23 cellular contexts compared by ENCODE assay signal in genomic region chr1:214101828-214102227, GRCh38.
DNase-seq lines count a peak whose midpoint lies in the region; ATAC-seq, FAIRE-seq and TF ChIP-seq lines count a peak whose summit lies in the region.
"Had no signal": no experiment of that assay in that cellular context is flagged by ENCODE, and none has a peak within 500 bp of the region (broad histone marks: within the 10 kb centered on the region; RNA-seq: fewer than 3 reads in every experiment).

No MANE protein-coding gene starts in this region.

- no peak for TF ChIP-seq CTCF in HepG2 (CRISPR knock-in tag; IDR thresholded peaks at IDR 0.05)
- no peak for TF ChIP-seq CTCF in right lobe of liver (IDR thresholded peaks at IDR 0.05)
- TF ChIP-seq CTCF in adrenal gland (IDR thresholded peaks at IDR 0.05), result no peak
- TF ChIP-seq CTCF in OCI-LY7 (conservative IDR thresholded peaks at IDR 0.05; ENCODE audit: low read length), result no peak

- no peak for TF ChIP-seq RAD21 in HepG2 (CRISPR knock-in tag; IDR thresholded peaks at IDR 0.05)

- H3K9me2 ChIP-seq in OCI-LY7 (ENCODE audit: insufficient read depth, low read length), result no peaks in the 10 kb centered on the region

- no peak overlapping the region for H3K4me3 ChIP-seq in HepG2 (replicated peaks in 1 of 3; ENCODE audit: insufficient read depth in 1 of 3, low read depth in 2 of 3, low read length in 3 of 3)
- no peak overlapping the region for H3K4me3 ChIP-seq in right lobe of liver
- H3K4me3 ChIP-seq in adrenal gland, result no peak overlapping the region
- H3K4me3 ChIP-seq in mesenchymal stem cell (ENCODE audit: insufficient read depth in 1 of 2, low read depth in 1 of 2, low read length in 2 of 2), result no peak overlapping the region
- no peak overlapping the region for H3K4me3 ChIP-seq in OCI-LY7 (ENCODE audit: low read depth, low read length, poor library complexity, severe bottlenecking)
- H3K4me3 ChIP-seq: BLaER1, GM12878, GM23248 had no signal

- intact Hi-C loops in HepG2 (cut with micrococcal nuclease; ENCODE audit: unreplicated experiment) (loop anchor here (5.0 kb wide), 1 partner anchor 50 kb away; no protein-coding TSS in a partner anchor), right lobe of liver (cut with DNase I) (no loop called here), adrenal gland (cut with DNase I) (no loop called here), OCI-LY7 (cut with micrococcal nuclease; ENCODE audit: unreplicated experiment) (no loop called here)

- CTCF ChIA-PET in HepG2 (lab: Yijun Ruan, JAX; ENCODE audit: low intra/inter-chr PET ratio, low total read pairs), result no interaction called here
- CTCF ChIA-PET in OCI-LY7 (lab: Charles Lee; ENCODE audit: unreplicated experiment), result no interaction called here

- peaks cover 13% of the 10 kb centered on the region for H3K9me3 ChIP-seq in HepG2 (ENCODE audit: low read length)
- no peaks in the 10 kb centered on the region for H3K9me3 ChIP-seq in right lobe of liver
- H3K9me3 ChIP-seq in adrenal gland (replicated peaks in 1 of 3), result no peaks in the 10 kb centered on the region
- H3K9me3 ChIP-seq in mesenchymal stem cell (ENCODE audit: control insufficient read depth, low read length), result peaks cover 10% of the 10 kb centered on the region
- H3K9me3 ChIP-seq in OCI-LY7 (ENCODE audit: low read length), result no peaks in the 10 kb centered on the region

- BruUV-seq in HepG2 (replicated peaks; lab: Mats Ljungman, UMichigan) (no TSS peak), OCI-LY7 (replicated peaks; lab: Mats Ljungman, UMichigan) (no TSS peak)

- no peak overlapping the region for H2BK12ac ChIP-seq in mesenchymal stem cell (ENCODE audit: low read length in 2 of 2)

- H3K27ac ChIP-seq in HepG2 (ENCODE audit: extremely low read length, insufficient read depth, low read length) (no peak overlapping the region), right lobe of liver (no peak overlapping the region), adrenal gland (peak overlapping the region in 3 of 5 donors; percentile 79 to 85 (median 85)), mesenchymal stem cell (ENCODE audit: low read length, poor library complexity, severe bottlenecking) (no peak overlapping the region), OCI-LY7 (ENCODE audit: low read depth, low read length, poor library complexity, severe bottlenecking) (no peak overlapping the region)
- H3K27ac ChIP-seq: 22Rv1, BLaER1, C4-2B, GM23248 had no signal

- H3K9ac ChIP-seq in HepG2 (ENCODE audit: insufficient read depth, low read depth, low read length) (no peak overlapping the region), mesenchymal stem cell (ENCODE audit: low read length) (peak overlapping the region; percentile 63)
- H3K9ac ChIP-seq: BLaER1, GM23248 had no signal

- H3K23ac ChIP-seq in mesenchymal stem cell (ENCODE audit: low read length in 2 of 2), result no peak overlapping the region

- POLR2A ChIA-PET in HepG2 (lab: Yijun Ruan, JAX), result interaction anchor here (3.6 kb wide), 1 partner anchor 51 kb away, joined by 35 read pairs; no protein-coding TSS in a partner anchor
- POLR2A ChIA-PET in OCI-LY7 (lab: Charles Lee), result interaction anchor here (1.3 kb wide), 1 partner anchor 8 kb away, joined by 3 read pairs; no protein-coding TSS in a partner anchor

- H2BK15ac ChIP-seq in mesenchymal stem cell (ENCODE audit: low read depth, poor library complexity, severe bottlenecking), result no peak overlapping the region

- H2AFZ ChIP-seq in HepG2 (ENCODE audit: low read length), result no peak overlapping the region
- H2AFZ ChIP-seq in mesenchymal stem cell (ENCODE audit: low read depth, low read length), result no peak overlapping the region
- H2AFZ ChIP-seq in OCI-LY7 (ENCODE audit: low read length), result no peak overlapping the region
- H2AFZ ChIP-seq: GM23248 had no signal

- H4K20me1 ChIP-seq in HepG2 (ENCODE audit: insufficient read depth, low read length) (no peaks in the 10 kb centered on the region), OCI-LY7 (ENCODE audit: insufficient read depth, low read length) (no peaks in the 10 kb centered on the region)
- H4K20me1 ChIP-seq: BLaER1 had no signal

- H3K27me3 ChIP-seq in HepG2 (ENCODE audit: control insufficient read depth in 1 of 2, insufficient read depth in 2 of 2, low read length in 2 of 2) (no peaks in the 10 kb centered on the region), right lobe of liver (no peaks in the 10 kb centered on the region), adrenal gland (no peaks in the 10 kb centered on the region), mesenchymal stem cell (ENCODE audit: control insufficient read depth in 1 of 2, insufficient read depth in 1 of 2, low read length in 2 of 2) (no peaks in the 10 kb centered on the region)
- H3K27me3 ChIP-seq: BLaER1 had no signal

- H3K79me2 ChIP-seq in HepG2 (ENCODE audit: insufficient read depth, low read length), result no peaks in the 10 kb centered on the region
- H3K79me2 ChIP-seq in OCI-LY7 (ENCODE audit: insufficient read depth, low read depth, low read length), result no peaks in the 10 kb centered on the region

- ATAC-seq in HepG2, result no peak
- no peak for ATAC-seq in right lobe of liver
- ATAC-seq: CD8-positive, alpha-beta T cell; GM12878 had no signal

- H3K14ac ChIP-seq in mesenchymal stem cell (ENCODE audit: low read length in 2 of 2), result no peak overlapping the region

- no peak overlapping the region for H2BK5ac ChIP-seq in mesenchymal stem cell (ENCODE audit: low read depth, low read length, poor library complexity, severe bottlenecking)

- 79% methylated on average over 3 of the region's 3 CpGs for WGBS in HepG2 (ENCODE audit: low lambda C conversion rate)
- WGBS in right lobe of liver (ENCODE audit: insufficient coverage, low coverage, low lambda C conversion rate, missing lambda C conversion rate), result 76% methylated on average over 3 of the region's 3 CpGs
- WGBS in adrenal gland, 4 donors, result 46 to 60% (median 54%) methylated on average over 3 of the region's 3 CpGs
- WGBS in mesenchymal stem cell, result 93% methylated on average over 3 of the region's 3 CpGs

- FAIRE-seq in HepG2 (lab: Jason Lieb, UNC), result peak; percentile 12
- FAIRE-seq: A204.1, GM12878, GM19239, H1 had no signal

- no peak overlapping the region for H3K4me2 ChIP-seq in HepG2 (ENCODE audit: low read depth, low read length)
- no peak overlapping the region for H3K4me2 ChIP-seq in mesenchymal stem cell (ENCODE audit: low read length, poor library complexity, severe bottlenecking)
- H3K4me2 ChIP-seq in OCI-LY7 (ENCODE audit: low read length), result no peak overlapping the region
- H3K4me2 ChIP-seq: BLaER1 had no signal

- H3K79me1 ChIP-seq in mesenchymal stem cell (replicated peaks; ENCODE audit: low read length, poor library complexity, severe bottlenecking), result no peaks in the 10 kb centered on the region

- no peak for DNase-seq in HepG2 (ENCODE audit: low spot score)
- no peak for DNase-seq in right lobe of liver
- no peak for DNase-seq in adrenal gland
- DNase-seq in mesenchymal stem cell, result no peak
- no peak for DNase-seq in activated gamma-delta T cell (lab: John Stamatoyannopoulos, UW)
- DNase-seq in OCI-LY7 (ENCODE audit: low spot score), result no peak
- no peak for DNase-seq in HK-2 (ENCODE audit: unreplicated experiment)
- DNase-seq: Caco-2; CD4-positive, CD25-positive, alpha-beta regulatory T cell; CD8-positive, alpha-beta T cell; DMS 273 treated with DMSO at 0.1 percent for 48 hours; DMS79; EL; GDM1; GM23248; H7 had no signal

- H3K4me1 ChIP-seq in HepG2 (ENCODE audit: insufficient read depth, low read length), result peaks cover 32% of the 10 kb centered on the region
- H3K4me1 ChIP-seq in right lobe of liver, result no peaks in the 10 kb centered on the region
- H3K4me1 ChIP-seq in adrenal gland (replicated peaks in 1 of 2), result peaks cover 0 to 17% of the 10 kb centered on the region in 2 donors
- no peaks in the 10 kb centered on the region for H3K4me1 ChIP-seq in mesenchymal stem cell (ENCODE audit: control insufficient read depth, insufficient read depth, low read depth, low read length)
- no peaks in the 10 kb centered on the region for H3K4me1 ChIP-seq in OCI-LY7 (ENCODE audit: insufficient read depth, low read length, poor library complexity, severe bottlenecking)
- H3K4me1 ChIP-seq: BLaER1 had no signal

- TF ChIP-seq EP300 in HepG2 (IDR thresholded peaks at IDR 0.05; ENCODE audit: low read depth in 2 of 2, low read length in 2 of 2), result no peak
- no peak for TF ChIP-seq EP300 in HepG2 (CRISPR knock-in tag; IDR thresholded peaks at IDR 0.05; ENCODE audit: borderline replicate concordance)

- H4K8ac ChIP-seq in mesenchymal stem cell (ENCODE audit: low read length), result no peak overlapping the region

- TF ChIP-seq POLR2A in HepG2 (IDR thresholded peaks at IDR 0.05; ENCODE audit: insufficient read depth in 1 of 2, low read depth in 2 of 2, low read length in 2 of 2) (no peak), right lobe of liver (IDR thresholded peaks at IDR 0.05) (no peak), adrenal gland (IDR thresholded peaks at IDR 0.05) (no peak)

- no peak overlapping the region for H3K4ac ChIP-seq in mesenchymal stem cell (ENCODE audit: low read depth in 1 of 2, low read length in 2 of 2)

- H3K18ac ChIP-seq in mesenchymal stem cell (ENCODE audit: low read depth in 1 of 2, low read length in 2 of 2), result no peak overlapping the region

- H2BK120ac ChIP-seq in mesenchymal stem cell (ENCODE audit: low read depth, low read length), result no peak overlapping the region

- H4K91ac ChIP-seq in mesenchymal stem cell (ENCODE audit: low read length), result no peak overlapping the region

- H2AK5ac ChIP-seq in mesenchymal stem cell (ENCODE audit: low read length, severe bottlenecking), result no peak overlapping the region

- in situ Hi-C loops in HepG2 (cut with HindIII; ENCODE audit: extremely low pct_ligation_motif_present, low pct_unique_long_range_greater_than_20kb), result loop anchor here (25.0 kb wide), 1 partner anchor 90 kb away; no protein-coding TSS in a partner anchor

- H3K36me3 ChIP-seq in HepG2 (replicated peaks in 1 of 2; ENCODE audit: control insufficient read depth in 1 of 2, insufficient read depth in 2 of 2, low read length in 2 of 2) (no peaks in the 10 kb centered on the region), right lobe of liver (no peaks in the 10 kb centered on the region), adrenal gland (replicated peaks in 1 of 2) (no peaks in the 10 kb centered on the region), mesenchymal stem cell (ENCODE audit: control insufficient read depth in 1 of 2, insufficient read depth in 2 of 2, low read depth in 1 of 2, low read length in 2 of 2) (no peaks in the 10 kb centered on the region), OCI-LY7 (ENCODE audit: insufficient read depth, low read length) (no peaks in the 10 kb centered on the region)
- H3K36me3 ChIP-seq: BLaER1 had no signal

TF ChIP-seq in HepG2, 621 proteins besides CTCF, POLR2A, EP300 and RAD21 (continues in another document):
- TF ChIP-seq ZFP62 (CRISPR knock-in tag; IDR thresholded peaks at IDR 0.05) (no peak), TMF1 (CRISPR knock-in tag; IDR thresholded peaks at IDR 0.05; ENCODE audit: low read depth) (no peak)

Comparison
In these comparisons a context has a peak if more than half of its experiments do, and no peak if none do; other contexts are left out.
1. H3K27ac ChIP-seq: peak in adrenal gland (3 of 5); none in HepG2 (single experiment), right lobe of liver (0 of 3), mesenchymal stem cell (single experiment) and OCI-LY7 (single experiment).